1 cellular context compared by ENCODE assay signal in genomic region chr1:207603777-207604176, GRCh38.
TF ChIP-seq lines count a peak whose summit lies in the region.

No MANE protein-coding gene starts in this region.

TF ChIP-seq in HepG2, 621 proteins besides CTCF, POLR2A, EP300 and RAD21 (continued from another document and continues in another):
- TF ChIP-seq FOXP4 (CRISPR knock-in tag; IDR thresholded peaks at IDR 0.05) (peak; percentile 86), MBD4 (IDR thresholded peaks at IDR 0.05; ENCODE audit: borderline replicate concordance, low read length) (peak; percentile 77; the same call in 1 of the 2 replicates), STAT5B (CRISPR knock-in tag; IDR thresholded peaks at IDR 0.05) (no peak), IKZF1 (IDR thresholded peaks at IDR 0.05) (no peak), ATF4 (CRISPR knock-in tag; IDR thresholded peaks at IDR 0.05) (no peak), PRPF4 (IDR thresholded peaks at IDR 0.05; ENCODE audit: low read depth, low read length, poor library complexity, severe bottlenecking) (no peak), XBP1 (CRISPR knock-in tag; IDR thresholded peaks at IDR 0.05) (no peak), ARHGAP35 (CRISPR knock-in tag; IDR thresholded peaks at IDR 0.05; ENCODE audit: borderline replicate concordance) (no peak), CEBPZ (IDR thresholded peaks at IDR 0.05; ENCODE audit: low read length) (no peak), POLR2G (IDR thresholded peaks at IDR 0.05; ENCODE audit: low read depth, low read length) (no peak), AHR (CRISPR knock-in tag; IDR thresholded peaks at IDR 0.05) (no peak), ZNF639 (CRISPR knock-in tag; conservative IDR thresholded peaks at IDR 0.05) (no peak), U2AF1 (optimal IDR thresholded peaks at IDR 0.05; ENCODE audit: low read depth, low read length) (no peak), EED (CRISPR knock-in tag; IDR thresholded peaks at IDR 0.05) (no peak), ZFP36L2 (CRISPR knock-in tag; IDR thresholded peaks at IDR 0.05) (no peak), NFE2 (CRISPR knock-in tag; IDR thresholded peaks at IDR 0.05) (no peak), ZNF263 (CRISPR knock-in tag; IDR thresholded peaks at IDR 0.05) (0 out of 2 replicates have a peak, but pooled peaks have one; percentile 19), SMC3 (IDR thresholded peaks at IDR 0.05; ENCODE audit: low read length) (no peak), TEAD3 (CRISPR knock-in tag; optimal IDR thresholded peaks at IDR 0.05; ENCODE audit: borderline replicate concordance) (peak; percentile 83), NR1H2 (CRISPR knock-in tag; IDR thresholded peaks at IDR 0.05; ENCODE audit: borderline replicate concordance, low read depth) (no peak), ZNF234 (CRISPR knock-in tag; conservative IDR thresholded peaks at IDR 0.05) (no peak), ZBED4 (CRISPR knock-in tag; IDR thresholded peaks at IDR 0.05; ENCODE audit: borderline replicate concordance) (no peak), HMGXB4 (CRISPR knock-in tag; IDR thresholded peaks at IDR 0.05; ENCODE audit: borderline replicate concordance in 1 of 2, low read depth in 1 of 2) (no peak), ZNF512 (CRISPR knock-in tag; IDR thresholded peaks at IDR 0.05) (no peak), SMARCC2 (IDR thresholded peaks at IDR 0.05) (peak; percentile 83; the same call in 1 of the 2 replicates), SNAI1 (CRISPR knock-in tag; IDR thresholded peaks at IDR 0.05; ENCODE audit: borderline replicate concordance) (no peak), ATF1 (CRISPR knock-in tag; IDR thresholded peaks at IDR 0.05) (peak; percentile 20; the same call in 1 of the 2 replicates), GZF1 (CRISPR knock-in tag; IDR thresholded peaks at IDR 0.05) (no peak), ZBTB40 (IDR thresholded peaks at IDR 0.05) (no peak), ZBTB40 (CRISPR knock-in tag; IDR thresholded peaks at IDR 0.05) (no peak), GTF3A (CRISPR knock-in tag; conservative IDR thresholded peaks at IDR 0.05) (no peak), MXD3 (CRISPR knock-in tag; IDR thresholded peaks at IDR 0.05) (no peak)
